In the genomic region with DNA sequence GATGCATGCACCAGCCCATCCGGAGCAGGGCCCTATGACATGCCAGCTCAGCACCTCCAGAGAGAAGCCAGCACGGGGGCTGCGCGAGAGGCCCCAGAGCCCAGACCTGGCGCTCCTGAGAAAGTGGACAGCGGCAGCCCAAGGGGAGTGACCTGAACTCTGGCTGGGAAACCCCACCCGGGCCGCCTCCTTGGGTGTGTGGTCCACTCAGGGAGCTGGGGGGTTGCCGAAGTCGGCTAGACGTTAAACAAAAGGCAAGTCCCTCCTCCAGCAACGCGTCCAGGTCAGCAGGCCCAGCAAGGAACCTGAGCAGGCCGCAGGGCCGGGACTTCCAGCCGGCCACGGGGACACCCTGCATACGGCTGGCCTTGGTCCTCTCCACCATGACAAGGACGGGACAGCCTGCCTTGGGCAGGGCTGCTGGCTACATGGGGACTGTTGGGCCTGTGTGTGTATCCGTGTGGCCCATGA, we compare ENCODE assay signal across 19 cellular contexts. TPM values are rescaled to one million over a fixed set of nuclear protein-coding genes. Genes with fewer than 3 reads are reported as not detected.
DNase-seq lines count a peak whose midpoint lies in the region; ATAC-seq lines count a peak whose summit lies in the region.
"Had no signal": no experiment of that assay in that cellular context is flagged by ENCODE, and none has a peak within 500 bp of the region (broad histone marks: within the 10 kb centered on the region; RNA-seq: fewer than 3 reads in every experiment).

No MANE protein-coding gene starts in this region.

- H3K27me3 ChIP-seq in right cardiac atrium (ENCODE audit: control insufficient read depth, insufficient read depth), result no peaks in the 10 kb centered on the region
- H3K27me3 ChIP-seq: SJSA1, tibial artery had no signal

- no peaks in the 10 kb centered on the region for H3K4me1 ChIP-seq in right cardiac atrium (ENCODE audit: control insufficient read depth, insufficient read depth, low read length)

- DNase-seq in Right ventricle myocardium superior (no peak), right cardiac atrium (no peak), SK-N-MC (ENCODE audit: low read depth, low spot score) (no peak), left lobe of liver (ENCODE audit: low spot score) (peak; percentile 46), GOT3 (lab: John Stamatoyannopoulos, UW) (no peak)
- DNase-seq: activated CD4-positive, alpha-beta T cell treated with anti-CD3 and anti-CD28 coated beads for 1 hour; CD8-positive, alpha-beta memory T cell; DMS79 treated with DMSO at 0.1 percent for 48 hours; midbrain; NCI-H1092 treated with DMSO at 0.1 percent for 48 hours; NCI-H2107; NCI-H526 treated with DMSO at 0.1 percent for 48 hours; stimulated activated naive CD4-positive, alpha-beta T cell treated with Interleukin-2 at 50 U/mL for 16 hours; T1000 had no signal

- WGBS in right cardiac atrium, result 84% methylated on average over 20 of the region's 20 CpGs

- H3K9ac ChIP-seq in SK-N-MC (ENCODE audit: insufficient read length), result no peak overlapping the region

- peaks cover 4% of the 10 kb centered on the region; the same call in 1 of the 2 replicates for H3K36me3 ChIP-seq in SK-N-MC (ENCODE audit: insufficient read depth, low read length)
- H3K36me3 ChIP-seq: SJSA1 had no signal

- H3K4me3 ChIP-seq in right cardiac atrium (ENCODE audit: low read length) (no peak overlapping the region), SK-N-MC (no peak overlapping the region)
- H3K4me3 ChIP-seq: SJSA1, tibial artery had no signal

- H3K9me3 ChIP-seq in right cardiac atrium (ENCODE audit: control insufficient read depth, low read length) (no peaks in the 10 kb centered on the region), SK-N-MC (ENCODE audit: low read depth, low read length) (no peaks in the 10 kb centered on the region)
- H3K9me3 ChIP-seq: SJSA1, tibial artery had no signal

- no peak overlapping the region for H3K27ac ChIP-seq in right cardiac atrium (ENCODE audit: low read length)
- peak overlapping the region; percentile 84; the same call in 1 of the 2 replicates for H3K27ac ChIP-seq in SK-N-MC
- H3K27ac ChIP-seq: SJSA1, tibial artery had no signal

- intact Hi-C loops in Right ventricle myocardium superior (cut with DNase I), result no loop called here
- intact Hi-C loops in right cardiac atrium (cut with DNase I), result no loop called here

- peak; percentile 9 for ATAC-seq in Right ventricle myocardium superior (ENCODE audit: poor library complexity)
- ATAC-seq in right cardiac atrium, result no peak
- ATAC-seq in left lobe of liver, result peak; percentile 6
- ATAC-seq in GM19467 (IDR thresholded peaks at IDR 0.05; ENCODE audit: unreplicated experiment), result no peak
- no peak for ATAC-seq in GM21526 (IDR thresholded peaks at IDR 0.05; ENCODE audit: low FRiP score, unreplicated experiment)
- ATAC-seq in HG02884 (IDR thresholded peaks at IDR 0.05; ENCODE audit: unreplicated experiment), result no peak

RNA-seq across cellular contexts. Expression of a gene that starts 35.7 kb away (rescaled TPM):
- total RNA-seq in Right ventricle myocardium superior (30.8 TPM), right cardiac atrium (10 to 100 TPM; 31.4 to 45.3 (median 37.8) TPM), left lobe of liver (18.4 TPM)
- 19.4 TPM for polyA plus RNA-seq in right cardiac atrium

RNA-seq across cellular contexts. Expression of a gene that starts 59.3 kb away (rescaled TPM):
- total RNA-seq in Right ventricle myocardium superior (16.4 TPM), right cardiac atrium (10 to 100 TPM; 18.5 to 25.5 (median 20.9) TPM), left lobe of liver (18.2 TPM)
- polyA plus RNA-seq in right cardiac atrium, result 16.5 TPM

Comparison
In these comparisons a context has a peak if more than half of its experiments do, and no peak if none do; other contexts are left out.
1. ATAC-seq: peak in Right ventricle myocardium superior (single experiment) and left lobe of liver (single experiment); none in right cardiac atrium (0 of 2), GM19467 (single experiment), GM21526 (single experiment) and HG02884 (single experiment).